Comparison of ENCODE assay signal across 10 cellular contexts in genomic region chr6:35486005-35486925, GRCh38. TPM values are rescaled to one million over a fixed set of nuclear protein-coding genes. Genes with fewer than 3 reads are reported as not detected.
DNase-seq lines count a peak whose midpoint lies in the region; ATAC-seq, FAIRE-seq and TF ChIP-seq lines count a peak whose summit lies in the region.
"Had no signal": no experiment of that assay in that cellular context is flagged by ENCODE, and none has a peak within 500 bp of the region (broad histone marks: within the 10 kb centered on the region; RNA-seq: fewer than 3 reads in every experiment).

No MANE protein-coding gene starts in this region.

- no peak for TF ChIP-seq CTCF in breast epithelium (IDR thresholded peaks at IDR 0.05)
- no peak for TF ChIP-seq CTCF in kidney (IDR thresholded peaks at IDR 0.05; ENCODE audit: borderline replicate concordance, extremely low read depth, insufficient read depth)
- no peak for TF ChIP-seq CTCF in smooth muscle cell (IDR thresholded peaks at IDR 0.05; ENCODE audit: borderline replicate concordance, insufficient read depth, poor library complexity, severe bottlenecking)

- no peak for FAIRE-seq in kidney (lab: Jason Lieb, UNC)

- H3K27me3 ChIP-seq in HUES48 (ENCODE audit: control insufficient read depth, insufficient read depth, low read length) = no peaks in the 10 kb centered on the region
- no peaks in the 10 kb centered on the region for H3K27me3 ChIP-seq in breast epithelium
- no peaks in the 10 kb centered on the region for H3K27me3 ChIP-seq in smooth muscle cell (ENCODE audit: low read depth)
- no peaks in the 10 kb centered on the region for H3K27me3 ChIP-seq in GM23248 (replicated peaks; ENCODE audit: insufficient read depth)

- no peaks in the 10 kb centered on the region for H3K9me3 ChIP-seq in HUES48 (ENCODE audit: control insufficient read depth, insufficient read depth, low read length)
- H3K9me3 ChIP-seq in breast epithelium = no peaks in the 10 kb centered on the region
- no peaks in the 10 kb centered on the region for H3K9me3 ChIP-seq in kidney (ENCODE audit: control insufficient read depth in 1 of 2, low read length in 2 of 2)
- no peaks in the 10 kb centered on the region for H3K9me3 ChIP-seq in smooth muscle cell (replicated peaks; ENCODE audit: low read depth)
- H3K9me3 ChIP-seq in GM23248 (ENCODE audit: low read depth) = no peaks in the 10 kb centered on the region

- no peak overlapping the region for H2AFZ ChIP-seq in smooth muscle cell (ENCODE audit: low read depth)
- H2AFZ ChIP-seq in GM23248 = no peak overlapping the region

- peaks cover 54% of the 10 kb centered on the region for H3K4me1 ChIP-seq in HUES48 (ENCODE audit: control insufficient read depth, insufficient read depth, low read length)
- peaks cover 17 to 26% of the 10 kb centered on the region in 2 donors for H3K4me1 ChIP-seq in breast epithelium
- peaks cover 19 to 25% of the 10 kb centered on the region in 2 donors for H3K4me1 ChIP-seq in kidney (ENCODE audit: control insufficient read depth in 1 of 2, insufficient read depth in 1 of 2, low read depth in 1 of 2, low read length in 2 of 2)
- peaks cover 60% of the 10 kb centered on the region for H3K4me1 ChIP-seq in smooth muscle cell (ENCODE audit: low read depth)
- H3K4me1 ChIP-seq in GM23248 (ENCODE audit: insufficient read depth) = peaks cover 31% of the 10 kb centered on the region

- H4K20me1 ChIP-seq in smooth muscle cell (ENCODE audit: low read depth) = peaks cover 81% of the 10 kb centered on the region
- H4K20me1 ChIP-seq in GM23248 (ENCODE audit: insufficient read depth) = no peaks in the 10 kb centered on the region

- ATAC-seq in GM21528 (IDR thresholded peaks at IDR 0.05; ENCODE audit: low FRiP score, unreplicated experiment) = no peak

- H3F3A ChIP-seq in smooth muscle cell (ENCODE audit: low read depth) (peaks cover 6% of the 10 kb centered on the region), GM23248 (ENCODE audit: insufficient read depth) (no peaks in the 10 kb centered on the region)

- in situ Hi-C loops in GM23248 (cut with MboI) = no loop called here

- H3K9ac ChIP-seq in HUES48 (ENCODE audit: low read depth, low read length) (peak overlapping the region; percentile 84), kidney (ENCODE audit: low read length in 2 of 2) (peak overlapping the region in 1 of 2 donors; percentile 53), smooth muscle cell (ENCODE audit: low read depth) (peak overlapping the region; percentile 68), GM23248 (no peak overlapping the region)

- H3K4me2 ChIP-seq in smooth muscle cell = peak overlapping the region; percentile 80
- H3K4me2 ChIP-seq in GM23248 (ENCODE audit: unreplicated experiment) = no peak overlapping the region

- intact Hi-C loops in breast epithelium (cut with DNase I; ENCODE audit: low total_unique reads) (no loop called here), kidney (cut with DNase I) (no loop called here)

- H3K9me2 ChIP-seq in GM23248 (ENCODE audit: insufficient read depth) = no peaks in the 10 kb centered on the region

- 18% methylated on average over 60 of the region's 61 CpGs for WGBS in smooth muscle cell (ENCODE audit: low lambda C conversion rate)
- WGBS in GM23248 (ENCODE audit: low coverage in 1 of 2, low lambda C conversion rate in 2 of 2, missing lambda C conversion rate in 2 of 2), 2 experiments = 83 to 89% methylated on average over 44 to 57 of the region's 61 CpGs

- peaks cover 66% of the 10 kb centered on the region for H3K79me2 ChIP-seq in smooth muscle cell (ENCODE audit: low read depth)
- H3K79me2 ChIP-seq in GM23248 (ENCODE audit: insufficient read depth) = peaks cover 63% of the 10 kb centered on the region

- peak overlapping the region; percentile 55 for H3K4me3 ChIP-seq in HUES48 (ENCODE audit: low read depth, low read length)
- H3K4me3 ChIP-seq in breast epithelium = peak overlapping the region; percentile 7 to 63 (median 39)
- no peak overlapping the region for H3K4me3 ChIP-seq in kidney (ENCODE audit: low read length in 2 of 2)
- H3K4me3 ChIP-seq in smooth muscle cell = no peak overlapping the region
- no peak overlapping the region for H3K4me3 ChIP-seq in GM23248

- H3K36me3 ChIP-seq in HUES48 (ENCODE audit: control insufficient read depth, insufficient read depth, low read length) (peaks cover 9% of the 10 kb centered on the region), breast epithelium (no peaks in the 10 kb centered on the region), kidney (ENCODE audit: control insufficient read depth in 1 of 2, insufficient read depth in 2 of 2, low read length in 2 of 2) (no peaks in the 10 kb centered on the region), smooth muscle cell (ENCODE audit: low read depth) (no peaks in the 10 kb centered on the region), GM23248 (ENCODE audit: low read depth) (no peaks in the 10 kb centered on the region)

- peak overlapping the region; percentile 96 for H3K27ac ChIP-seq in HUES48 (ENCODE audit: low read depth, low read length)
- peak overlapping the region; percentile 97 to 98 for H3K27ac ChIP-seq in breast epithelium
- peak overlapping the region; percentile 74 to 91 for H3K27ac ChIP-seq in kidney (ENCODE audit: low read depth in 2 of 2, low read length in 2 of 2)
- peak overlapping the region; percentile 94 for H3K27ac ChIP-seq in smooth muscle cell (ENCODE audit: low read depth)
- no peak overlapping the region for H3K27ac ChIP-seq in GM23248

- TF ChIP-seq POLR2A in breast epithelium (IDR thresholded peaks at IDR 0.05) = no peak

- DNase-seq in breast epithelium (ENCODE audit: low spot score in 2 of 2) (peak; percentile 95), kidney (peak; percentile 88), smooth muscle cell (lab: John Stamatoyannopoulos, UW; ENCODE audit: unreplicated experiment) (no peak), GM23248 (no peak), DMS 273 treated with DMSO at 0.1 percent for 48 hours (lab: John Stamatoyannopoulos, UW) (no peak), cerebellum (ENCODE audit: low spot score) (no peak)
- DNase-seq: activated CD4-positive, CD25-positive, alpha-beta regulatory T cell treated with anti-CD3 and anti-CD28 coated beads, Interleukin-2, amount 50 U/mL, for 72 hours; stimulated activated CD4-positive, alpha-beta T cell treated with anti-CD3 and anti-CD28 coated beads, Interleukin-12 subunit alpha, Interleukin-12 subunit beta, amount 100 ng/mL, for 4 hours had no signal

RNA-seq across cellular contexts. Expression of gene TEAD3, which starts 10.6 kb away (rescaled TPM):
- total RNA-seq in breast epithelium = 10 to 100 TPM in 2 of 3 donors, 1 to 10 TPM in 1; 5.6 to 28.2 (median 26.2) TPM
- total RNA-seq in kidney = 18.0 TPM
- polyA plus RNA-seq in kidney (ENCODE audit: insufficient read depth, low read depth, low replicate concordance) = 11.3 TPM
- total RNA-seq in smooth muscle cell = 22.5 and 29.1 TPM in 2 replicates
- 40.6 and 42.8 TPM in 2 replicates for polyA plus RNA-seq in smooth muscle cell
- 10.5 and 12.0 TPM in 2 replicates for total RNA-seq in GM23248 (2014; rRNA removed; shearing (Covaris generic))
- 6.9 TPM in 2 replicates for polyA plus RNA-seq in GM23248 (2016; fragmentation: Nextera tagmentation; extraction: Ambion mirVana)
- total RNA-seq in cerebellum = 2.1 TPM

RNA-seq across cellular contexts. Expression of gene RPL10A, which starts 18.1 kb away (rescaled TPM):
- total RNA-seq in breast epithelium = 1,000 to 10,000 TPM; 1,177 to 2,549 (median 2,082) TPM
- total RNA-seq in kidney = 1,159 TPM
- polyA plus RNA-seq in kidney (ENCODE audit: insufficient read depth, low read depth, low replicate concordance) = 1,291 TPM
- total RNA-seq in smooth muscle cell = 1,012 and 1,090 TPM in 2 replicates
- polyA plus RNA-seq in smooth muscle cell = 307 and 339 TPM in 2 replicates
- 852 and 915 TPM in 2 replicates for total RNA-seq in GM23248 (2014; rRNA removed; shearing (Covaris generic))
- polyA plus RNA-seq in GM23248 (2016; fragmentation: Nextera tagmentation; extraction: Ambion mirVana) = 346 and 366 TPM in 2 replicates
- total RNA-seq in cerebellum = 907 TPM

RNA-seq across cellular contexts. Expression of gene TULP1, which starts 26.4 kb away (rescaled TPM):
- not detected for total RNA-seq in breast epithelium
- not detected for total RNA-seq in kidney
- polyA plus RNA-seq in kidney (ENCODE audit: insufficient read depth, low read depth, low replicate concordance) = not detected
- total RNA-seq in smooth muscle cell = 0.31 TPM in 1 of 2 replicates, not detected in the other
- polyA plus RNA-seq in smooth muscle cell = 0.26 and 0.78 TPM in 2 replicates
- total RNA-seq in GM23248 (2014; rRNA removed; shearing (Covaris generic)) = not detected in 2 replicates
- polyA plus RNA-seq in GM23248 (2016; fragmentation: Nextera tagmentation; extraction: Ambion mirVana) = not detected in 2 replicates
- 0.54 TPM for total RNA-seq in cerebellum

RNA-seq across cellular contexts. Expression of gene FANCE, which starts 34.1 kb away (rescaled TPM):
- 10 to 100 TPM in 2 of 3 donors, 1 to 10 TPM in 1; 9.7 to 12.6 (median 10.8) TPM for total RNA-seq in breast epithelium
- 2.7 TPM for total RNA-seq in kidney
- 1.2 TPM for polyA plus RNA-seq in kidney (ENCODE audit: insufficient read depth, low read depth, low replicate concordance)
- 2.3 and 3.6 TPM in 2 replicates for total RNA-seq in smooth muscle cell
- polyA plus RNA-seq in smooth muscle cell = 5.6 and 7.3 TPM in 2 replicates
- 9.7 and 14.7 TPM in 2 replicates for total RNA-seq in GM23248 (2014; rRNA removed; shearing (Covaris generic))
- polyA plus RNA-seq in GM23248 (2016; fragmentation: Nextera tagmentation; extraction: Ambion mirVana) = 3.7 and 4.3 TPM in 2 replicates
- total RNA-seq in cerebellum = 6.9 TPM

Comparison
In these comparisons a context has a peak if more than half of its experiments do, and no peak if none do; other contexts are left out.
1. H3K4me3 ChIP-seq: peak in HUES48 (single experiment) and breast epithelium (3 of 3); none in kidney (0 of 2), smooth muscle cell (single experiment) and GM23248 (single experiment).
2. DNase-seq: peak in breast epithelium (2 of 2) and kidney (single experiment); none in smooth muscle cell (single experiment), GM23248 (single experiment), DMS 273 treated with DMSO at 0.1 percent for 48 hours (single experiment) and cerebellum (single experiment).